1 cellular context compared by ENCODE assay signal in the genomic region with DNA sequence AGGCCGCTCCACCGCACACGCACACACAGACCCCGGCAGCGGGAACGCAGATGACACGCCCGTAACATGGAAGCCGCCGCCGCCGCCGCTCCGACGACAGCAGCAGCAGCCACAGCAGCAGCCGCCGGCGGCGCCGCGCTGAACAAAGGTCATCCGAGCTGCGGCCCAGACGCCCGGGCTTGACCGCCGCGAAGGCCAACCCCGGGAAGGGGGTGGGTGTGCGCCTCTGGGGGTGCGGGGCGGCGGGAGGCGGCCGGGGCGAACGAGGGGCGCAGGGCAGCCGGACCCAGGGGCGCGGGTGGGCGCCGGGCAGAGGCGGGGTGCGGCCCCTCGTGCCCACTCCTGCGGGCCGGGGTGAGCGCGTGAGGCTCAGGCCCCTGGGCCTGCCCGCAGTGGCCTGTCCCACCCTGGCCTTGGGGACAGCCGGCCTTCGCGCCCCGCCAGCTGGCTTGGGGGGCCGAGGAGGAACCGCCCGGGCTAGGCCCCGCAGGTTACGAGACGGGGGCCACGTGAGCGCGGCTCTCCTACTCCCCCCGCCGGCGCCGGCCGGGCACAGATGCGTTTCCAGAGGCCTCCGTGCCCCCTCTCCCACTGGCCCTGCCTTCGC.
TF ChIP-seq lines count a peak whose summit lies in the region.

No MANE protein-coding gene starts in this region.

TF ChIP-seq in WTC11, 78 proteins besides CTCF, POLR2A, EP300 and RAD21 (continued from another document):
- no peak for TF ChIP-seq AFF4 (CRISPR knock-in tag; IDR thresholded peaks at IDR 0.05; ENCODE audit: borderline replicate concordance)
- TF ChIP-seq E2F4 (CRISPR knock-in tag; IDR thresholded peaks at IDR 0.05; ENCODE audit: borderline replicate concordance, low read depth) = no peak
- peak; percentile 86 for TF ChIP-seq JUN (CRISPR knock-in tag; IDR thresholded peaks at IDR 0.05)
- no peak for TF ChIP-seq ESRRA (CRISPR knock-in tag; IDR thresholded peaks at IDR 0.05; ENCODE audit: borderline replicate concordance)
- TF ChIP-seq ETV6 (CRISPR knock-in tag; IDR thresholded peaks at IDR 0.05) = 0 out of 2 replicates have a peak, but pooled peaks have one; percentile 15
- TF ChIP-seq NFATC4 (CRISPR knock-in tag; IDR thresholded peaks at IDR 0.05) = 0 out of 2 replicates have a peak, but pooled peaks have one; percentile 22
- peak; percentile 41; the same call in 1 of the 2 replicates for TF ChIP-seq PRDM15 (CRISPR knock-in tag; IDR thresholded peaks at IDR 0.05)
- TF ChIP-seq ATF1 (CRISPR knock-in tag; IDR thresholded peaks at IDR 0.05) = no peak
- no peak for TF ChIP-seq TEAD4 (CRISPR knock-in tag; IDR thresholded peaks at IDR 0.05)
- no peak for TF ChIP-seq GRHL2 (CRISPR knock-in tag; IDR thresholded peaks at IDR 0.05; ENCODE audit: insufficient replicate concordance, severe bottlenecking)
- TF ChIP-seq NR3C1 (CRISPR knock-in tag; conservative IDR thresholded peaks at IDR 0.05; ENCODE audit: low read depth) = no peak
- TF ChIP-seq OVOL2 (CRISPR knock-in tag; IDR thresholded peaks at IDR 0.05; ENCODE audit: borderline replicate concordance) = no peak
- TF ChIP-seq SOX15 (CRISPR knock-in tag; IDR thresholded peaks at IDR 0.05) = no peak
- peak; percentile 63 for TF ChIP-seq USF2 (CRISPR knock-in tag; IDR thresholded peaks at IDR 0.05)
